1 cellular context compared by ENCODE assay signal in genomic region chr19:54115071-54116063, GRCh38.
TF ChIP-seq lines count a peak whose summit lies in the region.

TSS of gene PRPF31 (plus strand) at chr19:54115754. CDS start at chr19:54118279, 2,525 bp downstream.
TSS of gene TFPT (minus strand) at chr19:54115657. CDS start at chr19:54115269, 388 bp downstream.

TF ChIP-seq in HepG2, 621 proteins besides CTCF, POLR2A, EP300 and RAD21 (continued from another document and continues in another):
- TF ChIP-seq HBP1 (CRISPR knock-in tag; IDR thresholded peaks at IDR 0.05; ENCODE audit: low read depth) (peak; percentile 94), ZBTB44 (CRISPR knock-in tag; IDR thresholded peaks at IDR 0.05) (peak; percentile 80; the same call in 1 of the 2 replicates), GZF1 (CRISPR knock-in tag; IDR thresholded peaks at IDR 0.05) (no peak), HMGXB4 (CRISPR knock-in tag; IDR thresholded peaks at IDR 0.05; ENCODE audit: borderline replicate concordance in 1 of 2, low read depth in 1 of 2) (peak; percentile 57 to 83), TRIM24 (CRISPR knock-in tag; IDR thresholded peaks at IDR 0.05) (no peak), MLX (CRISPR knock-in tag; IDR thresholded peaks at IDR 0.05) (0 out of 2 replicates have a peak, but pooled peaks have one; percentile 8), GLMP (CRISPR knock-in tag; IDR thresholded peaks at IDR 0.05; ENCODE audit: borderline replicate concordance) (no peak), KMT2B (CRISPR knock-in tag; IDR thresholded peaks at IDR 0.05) (peak; percentile 91), ZBTB40 (IDR thresholded peaks at IDR 0.05) (peak; percentile 100), ZBTB40 (CRISPR knock-in tag; IDR thresholded peaks at IDR 0.05) (peak; percentile 100), NFKB2 (CRISPR knock-in tag; IDR thresholded peaks at IDR 0.05; ENCODE audit: borderline replicate concordance) (no peak), ZNF33B (CRISPR knock-in tag; IDR thresholded peaks at IDR 0.05) (0 out of 2 replicates have a peak, but pooled peaks have one; percentile 48), ZNF383 (CRISPR knock-in tag; IDR thresholded peaks at IDR 0.05; ENCODE audit: borderline replicate concordance) (no peak), MATR3 (CRISPR knock-in tag; IDR thresholded peaks at IDR 0.05) (no peak), AHR (CRISPR knock-in tag; IDR thresholded peaks at IDR 0.05) (no peak), ZNF616 (CRISPR knock-in tag; IDR thresholded peaks at IDR 0.05; ENCODE audit: low read depth) (peak; percentile 81; the same call in 1 of the 2 replicates), ZNF547 (CRISPR knock-in tag; IDR thresholded peaks at IDR 0.05) (peak; percentile 67; the same call in 1 of the 2 replicates), HOXA9 (CRISPR knock-in tag; IDR thresholded peaks at IDR 0.05; ENCODE audit: borderline replicate concordance) (no peak), ZNF879 (CRISPR knock-in tag; IDR thresholded peaks at IDR 0.05) (0 out of 2 replicates have a peak, but pooled peaks have one; percentile 37), ZNF256 (CRISPR knock-in tag; conservative IDR thresholded peaks at IDR 0.05) (no peak), KLF6 (CRISPR knock-in tag; IDR thresholded peaks at IDR 0.05) (no peak; the same call in 1 of the 2 replicates), HOXA3 (CRISPR knock-in tag; IDR thresholded peaks at IDR 0.05) (peak; percentile 97), HIC2 (CRISPR knock-in tag; IDR thresholded peaks at IDR 0.05; ENCODE audit: low read depth) (no peak), GFI1 (CRISPR knock-in tag; IDR thresholded peaks at IDR 0.05; ENCODE audit: borderline replicate concordance) (no peak), ZBTB39 (CRISPR knock-in tag; IDR thresholded peaks at IDR 0.05) (no peak), ZC3H13 (CRISPR knock-in tag; IDR thresholded peaks at IDR 0.05) (peak; percentile 92), ZFP41 (CRISPR knock-in tag; IDR thresholded peaks at IDR 0.05; ENCODE audit: borderline replicate concordance) (no peak), ELF4 (CRISPR knock-in tag; IDR thresholded peaks at IDR 0.05; ENCODE audit: borderline replicate concordance) (no peak), BRCA1 (CRISPR knock-in tag; IDR thresholded peaks at IDR 0.05) (no peak), RELA (CRISPR knock-in tag; IDR thresholded peaks at IDR 0.05) (no peak), ZBTB26 (CRISPR knock-in tag; IDR thresholded peaks at IDR 0.05; ENCODE audit: borderline replicate concordance) (no peak), ELK4 (CRISPR knock-in tag; IDR thresholded peaks at IDR 0.05; ENCODE audit: borderline replicate concordance) (peak; percentile 78; the same call in 1 of the 2 replicates)
